Comparison of ENCODE assay signal across 8 cellular contexts in genomic region chr4:121696641-121697461, GRCh38. TPM values are rescaled to one million over a fixed set of nuclear protein-coding genes. Genes with fewer than 3 reads are reported as not detected.
DNase-seq lines count a peak whose midpoint lies in the region; ATAC-seq, FAIRE-seq and TF ChIP-seq lines count a peak whose summit lies in the region.

TSS of gene ANXA5 (minus strand) at chr4:121696980. CDS start at chr4:121696589, 391 bp downstream.

- ATAC-seq in GM21737 (IDR thresholded peaks at IDR 0.05; ENCODE audit: unreplicated experiment) = peak; percentile 93
- peak; percentile 92 to 98 (median 96) for ATAC-seq in pancreas

- peak within 1 kb of the TSS; percentile 96 for H3K27ac Mint-ChIP-seq in activated naive CD8-positive, alpha-beta T cell treated with anti-CD3 and anti-CD28 coated beads for 36 hours

- peak within 1 kb of the TSS; percentile 75 to 99 (median 95) for H3K4me3 ChIP-seq in pancreas
- H3K4me3 ChIP-seq in tibial nerve = peak within 1 kb of the TSS; percentile 92 to 99 (median 96)

- peak in 1 of 2 donors; percentile 83 for TF ChIP-seq EP300 in tibial nerve (IDR thresholded peaks at IDR 0.05)

- H3K4me1 ChIP-seq in pancreas (peaks cover 16 to 31% (median 20%) of the 10 kb centered on the region in 3 donors), tibial nerve (peaks cover 2 to 58% (median 33%) of the 10 kb centered on the region in 4 donors)

- H3K4me3 Mint-ChIP-seq in activated naive CD8-positive, alpha-beta T cell treated with anti-CD3 and anti-CD28 coated beads for 36 hours = peak within 1 kb of the TSS; percentile 99

- H3K9me3 ChIP-seq in KOPT-K1 (ENCODE audit: insufficient read depth, low read length, poor library complexity, severe bottlenecking) = no peaks in the 10 kb centered on the region
- no peaks in the 10 kb centered on the region for H3K9me3 ChIP-seq in pancreas
- no peaks in the 10 kb centered on the region for H3K9me3 ChIP-seq in tibial nerve

- peaks cover 3% of the 10 kb centered on the region for H3K36me3 Mint-ChIP-seq in activated naive CD8-positive, alpha-beta T cell treated with anti-CD3 and anti-CD28 coated beads for 36 hours

- intact Hi-C loops in head of caudate nucleus (cut with DNase I) (no loop called here), pancreas (cut with DNase I) (no loop called here)

- H3K4me1 Mint-ChIP-seq in activated naive CD8-positive, alpha-beta T cell treated with anti-CD3 and anti-CD28 coated beads for 36 hours = peaks cover 25% of the 10 kb centered on the region

- FAIRE-seq in pancreas (lab: Jason Lieb, UNC) = no peak

- H3K27ac ChIP-seq in KOPT-K1 (ENCODE audit: low read depth, low read length, poor library complexity, severe bottlenecking) (peak within 1 kb of the TSS; percentile 60), pancreas (peak within 1 kb of the TSS; percentile 91 to 96 (median 95)), tibial nerve (peak within 1 kb of the TSS; percentile 95 to 100 (median 97))

- 0% methylated on average over 54 to 90 of the region's 90 CpGs for WGBS in pancreas, 2 donors
- WGBS in tibial nerve, 2 donors = 0 to 1% methylated on average over 16 to 62 of the region's 90 CpGs

- H3K27me3 ChIP-seq in pancreas (no peaks in the 10 kb centered on the region), tibial nerve (no peaks in the 10 kb centered on the region)

- DNase-seq in GDM1 (lab: John Stamatoyannopoulos, UW) (peak; percentile 58), SKM-1 (lab: John Stamatoyannopoulos, UW; ENCODE audit: unreplicated experiment) (peak; percentile 53), head of caudate nucleus (peak; percentile 44 to 92 (median 83)), pancreas (peak; percentile 86 to 95 (median 90)), tibial nerve (ENCODE audit: low spot score in 2 of 2) (peak; percentile 68 to 71)
- peak; percentile 78 for DNase-seq in activated naive CD8-positive, alpha-beta T cell treated with anti-CD3 and anti-CD28 coated beads for 36 hours

- peak in 1 of 2 donors; percentile 82 for TF ChIP-seq POLR2A in tibial nerve (IDR thresholded peaks at IDR 0.05)

- H3K36me3 ChIP-seq in KOPT-K1 (ENCODE audit: insufficient read depth, low read length) = no peaks in the 10 kb centered on the region
- H3K36me3 ChIP-seq in pancreas = no peaks in the 10 kb centered on the region
- H3K36me3 ChIP-seq in tibial nerve = no peaks in the 10 kb centered on the region

- no peaks in the 10 kb centered on the region for H3K9me3 Mint-ChIP-seq in activated naive CD8-positive, alpha-beta T cell treated with anti-CD3 and anti-CD28 coated beads for 36 hours

- TF ChIP-seq CTCF in pancreas (IDR thresholded peaks at IDR 0.05) (no peak), tibial nerve (IDR thresholded peaks at IDR 0.05) (peak in 4 of 5 experiments; percentile 34 to 61 (median 46))

- H3K27me3 Mint-ChIP-seq in activated naive CD8-positive, alpha-beta T cell treated with anti-CD3 and anti-CD28 coated beads for 36 hours = peaks cover 34% of the 10 kb centered on the region

RNA-seq across cellular contexts. Expression of gene ANXA5, which starts in this region (rescaled TPM):
- total RNA-seq in activated naive CD8-positive, alpha-beta T cell treated with anti-CD3 and anti-CD28 coated beads for 36 hours = 10 to 100 TPM; 58.0 to 60.0 TPM
- total RNA-seq in pancreas = 100 to 1,000 TPM in 3 of 6 donors, 10 to 100 TPM in 3; 70.2 to 196 (median 92.8) TPM
- 100 to 1,000 TPM; 149 to 210 TPM for polyA plus RNA-seq in pancreas
- total RNA-seq in tibial nerve = 100 to 1,000 TPM; 137 to 276 (median 267) TPM

Comparison
In these comparisons a context has a peak if more than half of its experiments do, and no peak if none do; other contexts are left out.
1. Peak in every context shown above with its lines: DNase-seq, ATAC-seq, H3K4me3 ChIP-seq and H3K27ac ChIP-seq.
2. CTCF ChIP-seq: peak in tibial nerve (4 of 5); none in pancreas (0 of 4).